Comparison of ENCODE assay signal across 26 cellular contexts in genomic region chr7:123811056-123811455, GRCh38. TPM values are rescaled to one million over a fixed set of nuclear protein-coding genes. Genes with fewer than 3 reads are reported as not detected.
"Had no signal": no experiment of that assay in that cellular context is flagged by ENCODE, and none has a peak within 500 bp of the region (broad histone marks: within the 10 kb centered on the region; RNA-seq: fewer than 3 reads in every experiment).

No MANE protein-coding gene starts in this region.

- H3K27me3 ChIP-seq: hepatocyte, ovary, right atrium auricular region, tibial artery had no signal

- DNase-seq: activated CD4-positive, alpha-beta memory T cell treated with anti-CD3 and anti-CD28 coated beads, Interleukin-2, amount 10 ng/mL, durations not matched to agents 7 days and 5 days; activated CD4-positive, alpha-beta T cell treated with anti-CD3 and anti-CD28 coated beads, Interleukin-2, amount 10 ng/mL, durations not matched to agents 24 days and 14 days; activated effector memory CD4-positive, alpha-beta T cell treated with Interleukin-2 at 50 U/mL for 16 hours; activated naive CD4-positive, alpha-beta T cell treated with anti-CD3 and anti-CD28 coated beads for 36 hours; activated naive CD8-positive, alpha-beta T cell treated with anti-CD3 and anti-CD28 coated beads, Interleukin-2, amount 10 ng/mL, durations not matched to agents 7 days and 5 days; activated T-cell treated with anti-CD3 and anti-CD28 coated beads, Interleukin-2, amount 50 U/mL, for 72 hours; amygdala; caudate nucleus; dermis blood vessel endothelial cell; effector CD8-positive, alpha-beta T cell; left ventricle myocardium inferior; midbrain; ovary; psoas muscle; stimulated activated CD4-positive, alpha-beta T cell treated with anti-CD3 and anti-CD28 coated beads, Interleukin-1b, Interleukin-23, amount 100 ng/mL, for 48 hours; stimulated activated naive CD8-positive, alpha-beta T cell treated with anti-CD3 and anti-CD28 coated beads, Interleukin-15, amount 100 ng/mL, for 72 hours; tibial artery had no signal

- H3K36me3 ChIP-seq: left ventricle myocardium inferior, ovary, right atrium auricular region, tibial artery had no signal

- H3K27ac ChIP-seq: hepatocyte, left ventricle myocardium inferior, ovary, psoas muscle, right atrium auricular region, skin epidermis, tibial artery, VCaP had no signal

- H3K4me1 ChIP-seq: left ventricle myocardium inferior, psoas muscle, right atrium auricular region, tibial artery had no signal

- H3K4me3 ChIP-seq: hepatocyte, left ventricle myocardium inferior, ovary, psoas muscle, right atrium auricular region, skin epidermis, tibial artery had no signal

- H3K9me3 ChIP-seq: ovary, psoas muscle had no signal

- ATAC-seq: activated CD4-positive, CD25-positive, alpha-beta regulatory T cell treated with anti-CD3 and anti-CD28 coated beads, Interleukin-2, amount 50 U/mL, for 24 hours; activated T-cell treated with anti-CD3 and anti-CD28 coated beads, Interleukin-2, amount 50 U/mL, for 72 hours; natural killer cell treated with Interleukin-12 subunit alpha and Interleukin-12 subunit beta and Interleukin-15 and Interleukin-18, amount 100 ng/mL, for 72 hours; psoas muscle; stimulated activated naive CD8-positive, alpha-beta T cell treated with anti-CD3 and anti-CD28 coated beads, Interleukin-15, amount 100 ng/mL, for 72 hours had no signal

RNA-seq across cellular contexts. Expression of gene HYAL4, which starts 33.9 kb away (rescaled TPM):
- total RNA-seq: activated CD4-positive, alpha-beta memory T cell treated with anti-CD3 and anti-CD28 coated beads, Interleukin-2, amount 10 ng/mL, durations not matched to agents 7 days and 5 days; activated CD4-positive, alpha-beta T cell treated with anti-CD3 and anti-CD28 coated beads, Interleukin-2, amount 10 ng/mL, durations not matched to agents 24 days and 14 days; activated naive CD4-positive, alpha-beta T cell treated with anti-CD3 and anti-CD28 coated beads for 36 hours; activated naive CD8-positive, alpha-beta T cell treated with anti-CD3 and anti-CD28 coated beads, Interleukin-2, amount 10 ng/mL, durations not matched to agents 7 days and 5 days; dermis blood vessel endothelial cell; left ventricle myocardium inferior; natural killer cell treated with Interleukin-12 subunit alpha and Interleukin-12 subunit beta and Interleukin-15 and Interleukin-18, amount 100 ng/mL, for 72 hours; T-helper 2 cell treated with Interferon-gamma antibody and Interleukin-4, amounts not matched to agents 100 ng/mL and 5 ng/mL, for 36 hours; urinary bladder had no signal
- polyA plus RNA-seq: esophagus, hepatocyte, ovary, urinary bladder had no signal
